ENCODE assay signal across 2 cellular contexts in the genomic region with DNA sequence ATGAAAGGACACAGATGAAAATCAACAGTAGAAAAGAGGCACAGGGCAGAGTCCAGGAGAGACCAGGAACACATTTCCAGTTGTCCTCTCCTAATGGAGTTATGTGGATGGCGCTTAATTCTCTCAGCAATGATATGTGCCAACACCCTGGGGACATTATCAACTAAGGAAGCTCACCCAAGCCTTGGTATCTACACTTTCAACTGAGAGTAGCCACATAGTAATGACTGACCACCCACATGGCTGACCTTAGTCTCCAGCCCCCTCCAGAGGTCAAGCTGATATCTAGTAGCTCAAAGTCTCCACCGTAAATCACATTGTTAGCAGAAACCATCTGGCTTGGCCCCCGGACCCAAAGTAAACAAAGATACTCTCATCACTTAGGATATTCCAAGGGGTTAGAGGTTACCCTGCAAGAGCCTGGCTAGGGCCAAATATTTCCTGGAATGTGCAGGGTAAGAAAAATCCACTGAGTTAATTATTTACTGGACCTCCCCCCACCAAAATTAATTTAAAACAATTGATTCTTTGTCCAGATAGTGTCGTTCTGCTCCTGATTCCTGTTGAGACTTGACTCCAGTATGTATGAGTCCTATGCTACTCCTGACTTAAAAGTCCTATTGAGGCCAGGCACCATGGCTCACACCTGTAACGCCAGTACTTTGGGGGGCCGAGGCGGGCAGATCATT.
TF ChIP-seq lines count a peak whose summit lies in the region.

No MANE protein-coding gene starts in this region.

TF ChIP-seq in GM12878, 131 proteins besides CTCF, POLR2A, EP300 and RAD21:
- TF ChIP-seq SPI1 (IDR thresholded peaks at IDR 0.05; ENCODE audit: borderline replicate concordance, insufficient read depth, low read depth, low read length), result no peak
- TF ChIP-seq TAF1 (IDR thresholded peaks at IDR 0.05; ENCODE audit: borderline replicate concordance, low read depth, low read length), result no peak
- TF ChIP-seq ELK1 (IDR thresholded peaks at IDR 0.05; ENCODE audit: low read depth, low read length), result no peak
- no peak for TF ChIP-seq TBL1XR1 (IDR thresholded peaks at IDR 0.05; ENCODE audit: low read depth, low read length)

TF ChIP-seq in liver, 16 proteins besides CTCF, POLR2A, EP300 and RAD21:
- TF ChIP-seq NR2F2 (IDR thresholded peaks at IDR 0.05), result peak; percentile 11
- no peak for TF ChIP-seq RXRA (IDR thresholded peaks at IDR 0.05)
- TF ChIP-seq HNF4A (conservative IDR thresholded peaks at IDR 0.05), result peak in 1 of 2 donors; percentile 32
TF ChIP-seq in liver: peak in this region for 2.
